In genomic region chr1:174953657-174954435, GRCh38 we compare ENCODE assay signal across 8 cellular contexts. TPM values are rescaled to one million over a fixed set of nuclear protein-coding genes. Genes with fewer than 3 reads are reported as not detected.
DNase-seq lines count a peak whose midpoint lies in the region; ATAC-seq and TF ChIP-seq lines count a peak whose summit lies in the region.

No MANE protein-coding gene starts in this region.

- H3K27ac ChIP-seq in MM.1S (ENCODE audit: low read length) = peak overlapping the region; percentile 33; the same call in 1 of the 2 replicates

- peaks cover 52% of the 10 kb centered on the region for H3K4me1 Mint-ChIP-seq in activated B cell treated with CpG ODN at 0.5 μM for 24 hours

- H3F3A ChIP-seq in MM.1S (ENCODE audit: insufficient read depth, low read length) = peaks cover 30% of the 10 kb centered on the region

- no peaks in the 10 kb centered on the region for H3K36me3 ChIP-seq in MM.1S (replicated peaks; ENCODE audit: insufficient read depth, low read length)

- peak; percentile 20 for DNase-seq in SKM-1 treated with dmso at 0.1 percent for 144 hours (lab: John Stamatoyannopoulos, UW; ENCODE audit: unreplicated experiment)
- no peak for DNase-seq in SKM-1 (lab: John Stamatoyannopoulos, UW; ENCODE audit: unreplicated experiment)
- no peak for DNase-seq in MM.1S
- no peak for DNase-seq in activated B cell treated with CpG ODN at 0.5 μM for 24 hours
- peak; percentile 23 for DNase-seq in retina
- DNase-seq in iPS-NIHi7 (ENCODE audit: extremely low spot score) = no peak
- no peak for DNase-seq in GM10248 (ENCODE audit: extremely low spot score)

- no peak overlapping the region for H3K4me3 ChIP-seq in MM.1S (ENCODE audit: low read length)

- H3K9me3 Mint-ChIP-seq in activated B cell treated with CpG ODN at 0.5 μM for 24 hours = no peaks in the 10 kb centered on the region

- H3K9me3 ChIP-seq in MM.1S (replicated peaks; ENCODE audit: insufficient read depth, low read length) = no peaks in the 10 kb centered on the region

- CTCF ChIA-PET in activated B cell treated with CpG ODN at 0.5 μM for 24 hours (lab: Charles Lee) (interaction anchor here (1.1 to 2.9 kb wide), 2 partner anchors 12 to 29 kb away, joined by 3 to 9 read pairs; no protein-coding TSS in a partner anchor), GM10248 (lab: Yijun Ruan, JAX) (interaction anchor here (1.0 to 2.2 kb wide), 10 partner anchors 8 to 45 kb away, joined by 3 to 8 read pairs (median 5); no protein-coding TSS in a partner anchor)

- H3K4me3 Mint-ChIP-seq in activated B cell treated with CpG ODN at 0.5 μM for 24 hours = peak overlapping the region; percentile 70

- H3K27ac Mint-ChIP-seq in activated B cell treated with CpG ODN at 0.5 μM for 24 hours = peak overlapping the region; percentile 79

- H4K20me1 ChIP-seq in MM.1S (ENCODE audit: insufficient read depth, low read length) = no peaks in the 10 kb centered on the region

- ATAC-seq in activated B cell treated with CpG ODN at 0.5 μM for 24 hours (ENCODE audit: low read depth) (peak; percentile 67), HG03521 (IDR thresholded peaks at IDR 0.05; ENCODE audit: unreplicated experiment) (no peak)

- no peaks in the 10 kb centered on the region for H3K27me3 Mint-ChIP-seq in activated B cell treated with CpG ODN at 0.5 μM for 24 hours

- TF ChIP-seq CTCF in MM.1S (IDR thresholded peaks at IDR 0.05; ENCODE audit: low read length) (no peak), activated B cell treated with CpG ODN at 0.5 μM for 24 hours (IDR thresholded peaks at IDR 0.05) (no peak), GM10248 (IDR thresholded peaks at IDR 0.05; ENCODE audit: control extremely low read depth, extremely low read depth, low read depth, missing control alignments) (no peak)

- H3K36me3 Mint-ChIP-seq in activated B cell treated with CpG ODN at 0.5 μM for 24 hours (ENCODE audit: low read depth) = peaks cover 16% of the 10 kb centered on the region

- no peak overlapping the region for H3K9ac ChIP-seq in MM.1S (ENCODE audit: low read length)

- H3K9me2 ChIP-seq in MM.1S (replicated peaks; ENCODE audit: insufficient read depth, low read length) = no peaks in the 10 kb centered on the region

- H3K4me1 ChIP-seq in MM.1S (ENCODE audit: low read length) = peaks cover 50% of the 10 kb centered on the region

- H3K27me3 ChIP-seq in MM.1S (replicated peaks; ENCODE audit: insufficient read depth, low read length) = no peaks in the 10 kb centered on the region

- POLR2A ChIA-PET in activated B cell treated with CpG ODN at 0.5 μM for 24 hours (lab: Charles Lee) (interaction anchor here (0.6 to 3.1 kb wide), 10 partner anchors 10 to 694 kb away, joined by 3 to 15 read pairs (median 5); partner anchors contain the start of genes CACYBP and MRPS14), GM10248 (lab: Yijun Ruan, JAX) (no interaction called here)

- no peak overlapping the region for H2AFZ ChIP-seq in MM.1S (ENCODE audit: low read length)

- intact Hi-C loops in activated B cell treated with CpG ODN at 0.5 μM for 24 hours (cut with micrococcal nuclease) = loop anchor here (1.0 to 5.0 kb wide), 3 partner anchors 10 to 77 kb away; no protein-coding TSS in a partner anchor

- no peaks in the 10 kb centered on the region for H3K79me2 ChIP-seq in MM.1S (ENCODE audit: low read length)

- H3K4me2 ChIP-seq in MM.1S (ENCODE audit: low read depth, low read length) = peak overlapping the region; percentile 50

RNA-seq across cellular contexts. Expression of gene CACYBP, which starts 45.9 kb away (rescaled TPM):
- total RNA-seq in activated B cell treated with CpG ODN at 0.5 μM for 24 hours = 90.9 and 98.8 TPM in 2 replicates

Comparison
In these comparisons a context has a peak if more than half of its experiments do, and no peak if none do; other contexts are left out.
1. DNase-seq: peak in SKM-1 treated with dmso at 0.1 percent for 144 hours (single experiment) and retina (single experiment); none in SKM-1 (single experiment), MM.1S (single experiment), activated B cell treated with CpG ODN at 0.5 μM for 24 hours (single experiment), iPS-NIHi7 (single experiment) and GM10248 (single experiment).